Comparison of ENCODE assay signal across 26 cellular contexts in genomic region chr3:111653766-111654165, GRCh38. TPM values are rescaled to one million over a fixed set of nuclear protein-coding genes. Genes with fewer than 3 reads are reported as not detected.
"Had no signal": no experiment of that assay in that cellular context is flagged by ENCODE, and none has a peak within 500 bp of the region (broad histone marks: within the 10 kb centered on the region; RNA-seq: fewer than 3 reads in every experiment).

No MANE protein-coding gene starts in this region.

- FAIRE-seq: endothelial cell of umbilical vein, small intestine had no signal

- ATAC-seq: body of pancreas, left colon, lower lobe of right lung, right lobe of liver had no signal

- H3K27ac ChIP-seq: body of pancreas, esophagus squamous epithelium, hepatocyte, lower lobe of right lung, parathyroid adenoma, right lobe of liver, transverse colon, vagina, VCaP had no signal

- H3K9me3 ChIP-seq: body of pancreas, esophagus squamous epithelium, lower lobe of right lung, right lobe of liver, transverse colon, vagina had no signal

- H3K4me1 ChIP-seq: lower lobe of right lung, parathyroid adenoma, right lobe of liver, transverse colon, vagina had no signal

- H3K36me3 ChIP-seq: esophagus squamous epithelium, lower lobe of right lung, right lobe of liver, transverse colon, vagina had no signal

- H3K27me3 Mint-ChIP-seq: activated naive CD8-positive, alpha-beta T cell treated with anti-CD3 and anti-CD28 coated beads, Interleukin-2, amount 10 ng/mL, durations not matched to agents 7 days and 5 days; stimulated activated naive CD8-positive, alpha-beta T cell treated with anti-CD3 and anti-CD28 coated beads, Interleukin-15, Interleukin-2, amounts not matched to agents 100 ng/mL and 50 ng/mL, for 24 hours had no signal

- H3K27ac Mint-ChIP-seq: activated naive CD8-positive, alpha-beta T cell treated with anti-CD3 and anti-CD28 coated beads, Interleukin-2, amount 10 ng/mL, durations not matched to agents 7 days and 5 days; mesothelial cell of epicardium; nephron; stimulated activated naive CD8-positive, alpha-beta T cell treated with anti-CD3 and anti-CD28 coated beads, Interleukin-15, Interleukin-2, amounts not matched to agents 100 ng/mL and 50 ng/mL, for 24 hours had no signal

- H3K9me3 Mint-ChIP-seq: mesothelial cell of epicardium, nephron had no signal

- H3K4me1 Mint-ChIP-seq: activated naive CD8-positive, alpha-beta T cell treated with anti-CD3 and anti-CD28 coated beads, Interleukin-2, amount 10 ng/mL, durations not matched to agents 7 days and 5 days; nephron had no signal

- H3K36me3 Mint-ChIP-seq: mesothelial cell of epicardium had no signal

- H3K27me3 ChIP-seq: body of pancreas, hepatocyte, right lobe of liver, transverse colon, vagina had no signal

- H3K4me3 Mint-ChIP-seq: activated naive CD8-positive, alpha-beta T cell treated with anti-CD3 and anti-CD28 coated beads, Interleukin-2, amount 10 ng/mL, durations not matched to agents 7 days and 5 days; mesothelial cell of epicardium; nephron; stimulated activated naive CD8-positive, alpha-beta T cell treated with anti-CD3 and anti-CD28 coated beads, Interleukin-15, Interleukin-2, amounts not matched to agents 100 ng/mL and 50 ng/mL, for 24 hours had no signal

- H3K4me3 ChIP-seq: body of pancreas, esophagus squamous epithelium, hepatocyte, lower lobe of right lung, right lobe of liver, transverse colon, vagina had no signal

- DNase-seq: activated CD4-positive, alpha-beta T cell treated with anti-CD3 and anti-CD28 coated beads, Interleukin-2, amount 50 U/mL, for 48 hours; activated gamma-delta T cell treated with Interleukin-2 at 50 U/mL for 16 hours; activated naive CD8-positive, alpha-beta T cell treated with anti-CD3 and anti-CD28 coated beads, Interleukin-2, amount 10 ng/mL, durations not matched to agents 7 days and 5 days; activated T-cell treated with anti-CD3 and anti-CD28 coated beads, Interleukin-2, amount 50 U/mL, for 48 hours; body of pancreas; dermis blood vessel endothelial cell; effector memory CD4-positive, alpha-beta T cell; esophagus squamous epithelium; islet precursor cell; left colon; lower lobe of right lung; right lobe of liver; small intestine; stimulated activated CD4-positive, alpha-beta T cell treated with anti-CD3 and anti-CD28 coated beads, Interleukin-15, amount 100 ng/mL, for 24 hours; stimulated activated CD4-positive, alpha-beta T cell treated with anti-CD3 and anti-CD28 coated beads, Interleukin-2, amount 100 ng/mL, for 48 hours; T-helper 2 cell; transverse colon had no signal

RNA-seq across cellular contexts. Expression of gene ZBED2, which starts 58.6 kb away (rescaled TPM):
- total RNA-seq: body of pancreas, cardiac septum, dermis blood vessel endothelial cell, endothelial cell of umbilical vein, left colon, mesothelial cell of epicardium, right lobe of liver, transverse colon had no signal
